10 cellular contexts compared by ENCODE assay signal in genomic region chr2:219461061-219461514, GRCh38. TPM values are rescaled to one million over a fixed set of nuclear protein-coding genes. Genes with fewer than 3 reads are reported as not detected.
DNase-seq lines count a peak whose midpoint lies in the region; ATAC-seq, FAIRE-seq and TF ChIP-seq lines count a peak whose summit lies in the region.
"Had no signal": no experiment of that assay in that cellular context is flagged by ENCODE, and none has a peak within 500 bp of the region (broad histone marks: within the 10 kb centered on the region; RNA-seq: fewer than 3 reads in every experiment).

No MANE protein-coding gene starts in this region.

- H3K9ac ChIP-seq in GM23248: no peak overlapping the region

- TF ChIP-seq CTCF in foreskin keratinocyte (conservative IDR thresholded peaks at IDR 0.05) (no peak), GM13976 (IDR thresholded peaks at IDR 0.05; ENCODE audit: borderline replicate concordance, control extremely low read depth, extremely low read depth, insufficient read depth, missing control alignments) (no peak)

- H3K79me2 ChIP-seq in GM23248 (ENCODE audit: insufficient read depth): no peaks in the 10 kb centered on the region; the same call in 1 of the 2 replicates

- in situ Hi-C loops in GM23248 (cut with MboI): no loop called here
- in situ Hi-C loops in GM13976 (cut with MboI; ENCODE audit: low sequenced_read_pairs, unreplicated experiment): no loop called here

- H3K4me3 ChIP-seq in GM23248: no peak overlapping the region
- H3K4me3 ChIP-seq in SJCRH30: no peak overlapping the region
- H3K4me3 ChIP-seq in small intestine (ENCODE audit: low read depth in 1 of 2, low read length in 2 of 2): no peak overlapping the region

- WGBS in GM23248 (ENCODE audit: low coverage in 1 of 2, low lambda C conversion rate in 2 of 2, missing lambda C conversion rate in 2 of 2), 2 experiments: 55 to 62% methylated on average over 8 to 11 of the region's 11 CpGs
- WGBS in small intestine, 3 donors: 32 to 50% (median 37%) methylated on average over 10 to 11 of the region's 11 CpGs

- H3K27ac ChIP-seq in GM23248 (no peak overlapping the region), SJCRH30 (no peak overlapping the region), foreskin keratinocyte (no peak overlapping the region), small intestine (ENCODE audit: low read depth in 1 of 2, low read length in 1 of 2) (no peak overlapping the region)
- H3K27ac ChIP-seq: brain microvascular endothelial cell had no signal

- H3K36me3 ChIP-seq in GM23248 (ENCODE audit: low read depth) (no peaks in the 10 kb centered on the region; the same call in 1 of the 2 replicates), SJCRH30 (peaks cover 6% of the 10 kb centered on the region; the same call in 1 of the 2 replicates), small intestine (ENCODE audit: control insufficient read depth in 2 of 2, insufficient read depth in 2 of 2, low read length in 2 of 2) (no peaks in the 10 kb centered on the region)
- H3K36me3 ChIP-seq: brain microvascular endothelial cell had no signal

- 0 out of 2 replicates have a peak, but pooled peaks cover 6% of the 10 kb centered on the region for H3F3A ChIP-seq in GM23248 (ENCODE audit: insufficient read depth)

- H3K9me2 ChIP-seq in GM23248 (ENCODE audit: insufficient read depth): no peaks in the 10 kb centered on the region

- no peak for FAIRE-seq in small intestine (lab: Jason Lieb, UNC)

- H3K4me1 ChIP-seq in GM23248 (ENCODE audit: insufficient read depth) (peaks cover 18% of the 10 kb centered on the region), SJCRH30 (peaks cover 15% of the 10 kb centered on the region), foreskin keratinocyte (peaks cover 8% of the 10 kb centered on the region), small intestine (ENCODE audit: control insufficient read depth in 2 of 2, insufficient read depth in 1 of 2, low read depth in 1 of 2, low read length in 1 of 2) (no peaks in the 10 kb centered on the region)

- ATAC-seq in foreskin keratinocyte (peak; percentile 49), sciatic nerve (peak; percentile 27)

- intact Hi-C loops in sciatic nerve (cut with DNase I): no loop called here

- DNase-seq in GM23248: no peak
- DNase-seq in SJCRH30: peak; percentile 45 to 61
- no peak for DNase-seq in foreskin keratinocyte
- DNase-seq in sciatic nerve (ENCODE audit: low spot score): no peak
- no peak for DNase-seq in small intestine
- DNase-seq in NCI-H1436 treated with DMSO at 0.1 percent for 48 hours (lab: John Stamatoyannopoulos, UW): no peak
- no peak for DNase-seq in GM13976 (ENCODE audit: low spot score)
- DNase-seq in DMS153 (lab: John Stamatoyannopoulos, UW): no peak
- DNase-seq: brain microvascular endothelial cell had no signal

- H3K9me3 ChIP-seq in GM23248 (ENCODE audit: low read depth): no peaks in the 10 kb centered on the region
- no peaks in the 10 kb centered on the region for H3K9me3 ChIP-seq in SJCRH30 (replicated peaks)
- H3K9me3 ChIP-seq in small intestine (ENCODE audit: control insufficient read depth, low read depth): no peaks in the 10 kb centered on the region

- no peak overlapping the region for H2AFZ ChIP-seq in GM23248

- H3K4me2 ChIP-seq in GM23248 (ENCODE audit: unreplicated experiment): peak overlapping the region; percentile 27

- no peaks in the 10 kb centered on the region for H4K20me1 ChIP-seq in GM23248 (ENCODE audit: insufficient read depth)

- H3K27me3 ChIP-seq in GM23248 (replicated peaks; ENCODE audit: insufficient read depth) (no peaks in the 10 kb centered on the region), SJCRH30 (no peaks in the 10 kb centered on the region), foreskin keratinocyte (no peaks in the 10 kb centered on the region), small intestine (ENCODE audit: control insufficient read depth in 2 of 2, insufficient read depth in 2 of 2, low read length in 2 of 2) (no peaks in the 10 kb centered on the region)
- H3K27me3 ChIP-seq: brain microvascular endothelial cell had no signal

RNA-seq across cellular contexts. Expression of gene SPEG, which starts 26.4 kb away (rescaled TPM):
- total RNA-seq in GM23248 (2014; rRNA removed; shearing (Covaris generic)): 26.5 and 32.1 TPM in 2 replicates
- polyA plus RNA-seq in GM23248 (2016; fragmentation: Nextera tagmentation; extraction: Ambion mirVana) (6.8 and 9.4 TPM in 2 replicates), foreskin keratinocyte (27.4 and 28.7 TPM in 2 replicates), small intestine (10 to 100 TPM in 1 of 3 donors, 1 to 10 TPM in 1, under 1 TPM in 1; 0.45 to 15.7 (median 4.6) TPM)
- 21.3 and 26.2 TPM in 2 replicates for total RNA-seq in SJCRH30 (2014; rRNA removed; shearing (Covaris generic))
- total RNA-seq in foreskin keratinocyte (24.9 and 32.6 TPM in 2 replicates), sciatic nerve (7.2 TPM)

RNA-seq across cellular contexts. Expression of gene GMPPA, which starts 37.6 kb away (rescaled TPM):
- 60.6 and 72.2 TPM in 2 replicates for total RNA-seq in GM23248 (2014; rRNA removed; shearing (Covaris generic))
- polyA plus RNA-seq in GM23248 (2016; fragmentation: Nextera tagmentation; extraction: Ambion mirVana) (64.4 and 65.6 TPM in 2 replicates), foreskin keratinocyte (64.7 and 74.8 TPM in 2 replicates), small intestine (10 to 100 TPM; 52.6 to 63.5 (median 59.3) TPM)
- 21.9 and 22.1 TPM in 2 replicates for total RNA-seq in SJCRH30 (2014; rRNA removed; shearing (Covaris generic))
- total RNA-seq in foreskin keratinocyte (55.4 and 62.6 TPM in 2 replicates), sciatic nerve (25.9 TPM)

RNA-seq across cellular contexts. Expression of gene DES, which starts 42.9 kb away (rescaled TPM):
- 0.51 and 2.7 TPM in 2 replicates for total RNA-seq in GM23248 (2014; rRNA removed; shearing (Covaris generic))
- polyA plus RNA-seq in GM23248 (2016; fragmentation: Nextera tagmentation; extraction: Ambion mirVana) (0.75 and 1.1 TPM in 2 replicates), foreskin keratinocyte (0.03 TPM in 1 of 2 replicates, not detected in the other), small intestine (100 to 1,000 TPM in 1 of 3 donors, 10 to 100 TPM in 2; 24.6 to 178 (median 99.4) TPM)
- total RNA-seq in SJCRH30 (2014; rRNA removed; shearing (Covaris generic)): 331 and 376 TPM in 2 replicates
- total RNA-seq in foreskin keratinocyte (not detected in 2 replicates), sciatic nerve (1.4 TPM)
- total RNA-seq: pulmonary artery endothelial cell had no signal

RNA-seq across cellular contexts. Expression of gene ASIC4, which starts 53.2 kb away (rescaled TPM):
- total RNA-seq in GM23248 (2014; rRNA removed; shearing (Covaris generic)): 0.13 and 0.43 TPM in 2 replicates
- polyA plus RNA-seq in GM23248 (2016; fragmentation: Nextera tagmentation; extraction: Ambion mirVana): not detected in 2 replicates
- 0.46 and 0.67 TPM in 2 replicates for total RNA-seq in SJCRH30 (2014; rRNA removed; shearing (Covaris generic))
- total RNA-seq in foreskin keratinocyte: not detected in 2 replicates
- polyA plus RNA-seq in foreskin keratinocyte: not detected in 2 replicates
- 0.31 TPM for total RNA-seq in sciatic nerve
- polyA plus RNA-seq in small intestine: under 1 TPM in 1 of 3 donors, not detected in 2; 0.04 TPM
- total RNA-seq: pulmonary artery endothelial cell had no signal

Comparison
In these comparisons a context has a peak if more than half of its experiments do, and no peak if none do; other contexts are left out.
1. DNase-seq: peak in SJCRH30 (2 of 2); none in GM23248 (single experiment), foreskin keratinocyte (0 of 2), sciatic nerve (single experiment), small intestine (single experiment), NCI-H1436 treated with DMSO at 0.1 percent for 48 hours (single experiment), GM13976 (single experiment) and DMS153 (single experiment).
2. RNA of gene DES, which starts 42.9 kb away (total RNA-seq): 331 to 376 TPM in SJCRH30; 0.51 to 2.7 TPM in GM23248, 1.4 TPM in sciatic nerve (single experiment) and not detected in foreskin keratinocyte; every median in the first group is over 10 times any median in the second.